Comparison of ENCODE assay signal across 2 cellular contexts in the genomic region with DNA sequence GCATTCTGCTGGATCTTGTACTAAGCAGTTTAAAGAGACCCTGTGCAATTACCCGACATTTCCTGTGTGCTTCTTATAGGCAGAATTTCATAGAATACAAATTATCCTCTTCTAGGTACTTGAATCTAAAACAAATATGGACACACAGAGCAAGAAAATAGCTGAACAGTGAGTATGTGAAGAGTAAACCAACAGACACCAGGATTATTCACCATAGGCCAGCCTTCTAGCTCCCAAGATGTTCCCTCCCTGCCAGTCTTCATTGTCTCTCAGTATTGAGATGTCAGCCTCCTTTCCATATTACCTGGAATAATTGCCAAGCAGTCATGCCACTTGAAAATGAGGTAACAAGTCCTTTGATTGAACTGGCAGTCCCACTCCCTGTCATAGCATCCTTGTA.
TF ChIP-seq lines count a peak whose summit lies in the region.

No MANE protein-coding gene starts in this region.

TF ChIP-seq in IMR-90, 13 proteins besides CTCF, POLR2A, EP300 and RAD21:
- TF ChIP-seq CEBPB (IDR thresholded peaks at IDR 0.05; ENCODE audit: low read depth, low read length), result no peak
- no peak for TF ChIP-seq MAFK (IDR thresholded peaks at IDR 0.05; ENCODE audit: low read depth, low read length)
- TF ChIP-seq MXI1 (IDR thresholded peaks at IDR 0.05; ENCODE audit: borderline replicate concordance, low read depth, low read length), result no peak
- no peak for TF ChIP-seq CHD1 (IDR thresholded peaks at IDR 0.05; ENCODE audit: low read depth, low read length)
- no peak for TF ChIP-seq RCOR1 (IDR thresholded peaks at IDR 0.05; ENCODE audit: insufficient replicate concordance, low read length)
- no peak for TF ChIP-seq MAZ (IDR thresholded peaks at IDR 0.05; ENCODE audit: borderline replicate concordance, low read depth, low read length)
- no peak for TF ChIP-seq FOS (IDR thresholded peaks at IDR 0.05; ENCODE audit: low read depth, low read length)
- no peak for TF ChIP-seq SMC3 (IDR thresholded peaks at IDR 0.05; ENCODE audit: low read depth, low read length)
- no peak for TF ChIP-seq RFX5 (IDR thresholded peaks at IDR 0.05; ENCODE audit: low read depth, low read length)
- no peak for TF ChIP-seq NFE2L2 (IDR thresholded peaks at IDR 0.05; ENCODE audit: low read depth, low read length)
- TF ChIP-seq, protein P1, sequence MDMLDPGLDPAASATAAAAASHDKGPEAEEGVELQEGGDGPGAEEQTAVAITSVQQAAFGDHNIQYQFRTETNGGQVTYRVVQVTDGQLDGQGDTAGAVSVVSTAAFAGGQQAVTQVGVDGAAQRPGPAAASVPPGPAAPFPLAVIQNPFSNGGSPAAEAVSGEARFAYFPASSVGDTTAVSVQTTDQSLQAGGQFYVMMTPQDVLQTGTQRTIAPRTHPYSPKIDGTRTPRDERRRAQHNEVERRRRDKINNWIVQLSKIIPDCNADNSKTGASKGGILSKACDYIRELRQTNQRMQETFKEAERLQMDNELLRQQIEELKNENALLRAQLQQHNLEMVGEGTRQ (IDR thresholded peaks at IDR 0.05; ENCODE audit: low read depth, low read length), result no peak
- no peak for TF ChIP-seq BHLHE40 (IDR thresholded peaks at IDR 0.05; ENCODE audit: low read depth, low read length)
- TF ChIP-seq, protein P2, sequence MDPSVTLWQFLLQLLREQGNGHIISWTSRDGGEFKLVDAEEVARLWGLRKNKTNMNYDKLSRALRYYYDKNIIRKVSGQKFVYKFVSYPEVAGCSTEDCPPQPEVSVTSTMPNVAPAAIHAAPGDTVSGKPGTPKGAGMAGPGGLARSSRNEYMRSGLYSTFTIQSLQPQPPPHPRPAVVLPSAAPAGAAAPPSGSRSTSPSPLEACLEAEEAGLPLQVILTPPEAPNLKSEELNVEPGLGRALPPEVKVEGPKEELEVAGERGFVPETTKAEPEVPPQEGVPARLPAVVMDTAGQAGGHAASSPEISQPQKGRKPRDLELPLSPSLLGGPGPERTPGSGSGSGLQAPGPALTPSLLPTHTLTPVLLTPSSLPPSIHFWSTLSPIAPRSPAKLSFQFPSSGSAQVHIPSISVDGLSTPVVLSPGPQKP (IDR thresholded peaks at IDR 0.05; ENCODE audit: borderline replicate concordance, low read depth, low read length), result no peak

TF ChIP-seq in HepG2, 621 proteins besides CTCF, POLR2A, EP300 and RAD21:
- TF ChIP-seq FOXC1 (CRISPR knock-in tag; IDR thresholded peaks at IDR 0.05; ENCODE audit: borderline replicate concordance), result no peak
- no peak for TF ChIP-seq SRSF4 (IDR thresholded peaks at IDR 0.05; ENCODE audit: low read depth, low read length, poor library complexity, severe bottlenecking)
- TF ChIP-seq, protein P3, sequence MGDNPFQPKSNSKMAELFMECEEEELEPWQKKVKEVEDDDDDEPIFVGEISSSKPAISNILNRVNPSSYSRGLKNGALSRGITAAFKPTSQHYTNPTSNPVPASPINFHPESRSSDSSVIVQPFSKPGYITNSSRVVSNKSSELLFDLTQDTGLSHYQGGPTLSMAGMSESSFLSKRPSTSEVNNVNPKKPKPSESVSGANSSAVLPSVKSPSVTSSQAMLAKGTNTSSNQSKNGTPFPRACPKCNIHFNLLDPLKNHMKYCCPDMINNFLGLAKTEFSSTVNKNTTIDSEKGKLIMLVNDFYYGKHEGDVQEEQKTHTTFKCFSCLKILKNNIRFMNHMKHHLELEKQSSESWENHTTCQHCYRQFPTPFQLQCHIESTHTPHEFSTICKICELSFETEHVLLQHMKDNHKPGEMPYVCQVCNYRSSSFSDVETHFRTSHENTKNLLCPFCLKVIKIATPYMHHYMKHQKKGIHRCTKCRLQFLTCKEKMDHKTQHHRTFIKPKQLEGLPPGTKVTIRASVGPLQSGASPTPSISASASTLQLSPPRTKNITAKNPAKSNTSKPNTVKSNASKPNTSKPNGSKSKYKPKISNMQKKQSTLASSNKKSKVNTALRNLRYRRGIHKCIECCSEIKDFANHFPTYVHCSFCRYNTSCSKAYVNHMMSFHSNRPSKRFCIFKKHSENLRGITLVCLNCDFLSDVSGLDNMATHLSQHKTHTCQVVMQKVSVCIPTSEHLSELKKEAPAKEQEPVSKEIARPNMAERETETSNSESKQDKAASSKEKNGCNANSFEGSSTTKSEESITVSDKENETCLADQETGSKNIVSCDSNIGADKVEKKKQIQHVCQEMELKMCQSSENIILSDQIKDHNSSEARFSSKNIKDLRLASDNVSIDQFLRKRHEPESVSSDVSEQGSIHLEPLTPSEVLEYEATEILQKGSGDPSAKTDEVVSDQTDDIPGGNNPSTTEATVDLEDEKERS (CRISPR knock-in tag; IDR thresholded peaks at IDR 0.05), result no peak
- 0 out of 2 replicates have a peak, but pooled peaks have one; percentile 74 for TF ChIP-seq GLI4 (CRISPR knock-in tag; IDR thresholded peaks at IDR 0.05; ENCODE audit: borderline replicate concordance)
- no peak for TF ChIP-seq ZNF253 (CRISPR knock-in tag; IDR thresholded peaks at IDR 0.05; ENCODE audit: borderline replicate concordance)
- TF ChIP-seq TBX2 (CRISPR knock-in tag; IDR thresholded peaks at IDR 0.05; ENCODE audit: borderline replicate concordance), result peak; percentile 3; the same call in 1 of the 2 replicates
- no peak for TF ChIP-seq NCOA5 (CRISPR knock-in tag; IDR thresholded peaks at IDR 0.05)
- TF ChIP-seq, protein P4, sequence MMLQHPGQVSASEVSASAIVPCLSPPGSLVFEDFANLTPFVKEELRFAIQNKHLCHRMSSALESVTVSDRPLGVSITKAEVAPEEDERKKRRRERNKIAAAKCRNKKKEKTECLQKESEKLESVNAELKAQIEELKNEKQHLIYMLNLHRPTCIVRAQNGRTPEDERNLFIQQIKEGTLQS (CRISPR knock-in tag; IDR thresholded peaks at IDR 0.05), result 0 out of 2 replicates have a peak, but pooled peaks have one; percentile 7
- TF ChIP-seq ZNF367 (CRISPR knock-in tag; IDR thresholded peaks at IDR 0.05; ENCODE audit: borderline replicate concordance), result no peak
- TF ChIP-seq DNMT1 (CRISPR knock-in tag; IDR thresholded peaks at IDR 0.05), result no peak
- TF ChIP-seq, protein P5, sequence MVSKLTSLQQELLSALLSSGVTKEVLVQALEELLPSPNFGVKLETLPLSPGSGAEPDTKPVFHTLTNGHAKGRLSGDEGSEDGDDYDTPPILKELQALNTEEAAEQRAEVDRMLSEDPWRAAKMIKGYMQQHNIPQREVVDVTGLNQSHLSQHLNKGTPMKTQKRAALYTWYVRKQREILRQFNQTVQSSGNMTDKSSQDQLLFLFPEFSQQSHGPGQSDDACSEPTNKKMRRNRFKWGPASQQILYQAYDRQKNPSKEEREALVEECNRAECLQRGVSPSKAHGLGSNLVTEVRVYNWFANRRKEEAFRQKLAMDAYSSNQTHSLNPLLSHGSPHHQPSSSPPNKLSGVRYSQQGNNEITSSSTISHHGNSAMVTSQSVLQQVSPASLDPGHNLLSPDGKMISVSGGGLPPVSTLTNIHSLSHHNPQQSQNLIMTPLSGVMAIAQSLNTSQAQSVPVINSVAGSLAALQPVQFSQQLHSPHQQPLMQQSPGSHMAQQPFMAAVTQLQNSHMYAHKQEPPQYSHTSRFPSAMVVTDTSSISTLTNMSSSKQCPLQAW (CRISPR knock-in tag; IDR thresholded peaks at IDR 0.05), result no peak
